In genomic region chr22:21282646-21283045, GRCh38 we compare ENCODE assay signal across 8 cellular contexts.
DNase-seq lines count a peak whose midpoint lies in the region; ATAC-seq and TF ChIP-seq lines count a peak whose summit lies in the region.
"Not testable (repeated sequence)": the region's sequence is repeated elsewhere in the genome, so short reads cannot be mapped to it uniquely, and the experiment has no call there.

No MANE protein-coding gene starts in this region.

- H3K4me1 Mint-ChIP-seq in natural killer cell treated with Interleukin-12 subunit alpha and Interleukin-12 subunit beta and Interleukin-15 and Interleukin-18, amount 100 ng/mL, for 72 hours (ENCODE audit: low read depth in 2 of 2) = not testable (repeated sequence)

- not testable (repeated sequence) for TF ChIP-seq CTCF in spleen (IDR thresholded peaks at IDR 0.05 in 8 of 11, conservative IDR thresholded peaks at IDR 0.05 in 3 of 11)

- not testable (repeated sequence) for ATAC-seq in left lobe of liver; natural killer cell treated with Interleukin-12 subunit alpha and Interleukin-12 subunit beta and Interleukin-15 and Interleukin-18, amount 100 ng/mL, for 72 hours; aorta (ENCODE audit: low FRiP score)

- not testable (repeated sequence) for H3K36me3 ChIP-seq in spleen; aorta (ENCODE audit: control insufficient read depth in 1 of 2, insufficient read depth in 2 of 2, low read length in 1 of 2)

- not testable (repeated sequence) for H3K4me3 Mint-ChIP-seq in natural killer cell treated with Interleukin-12 subunit alpha and Interleukin-12 subunit beta and Interleukin-15 and Interleukin-18, amount 100 ng/mL, for 72 hours

- not testable (repeated sequence) for H3K27ac Mint-ChIP-seq in natural killer cell treated with Interleukin-12 subunit alpha and Interleukin-12 subunit beta and Interleukin-15 and Interleukin-18, amount 100 ng/mL, for 72 hours

- not testable (repeated sequence) for H3K36me3 Mint-ChIP-seq in natural killer cell treated with Interleukin-12 subunit alpha and Interleukin-12 subunit beta and Interleukin-15 and Interleukin-18, amount 100 ng/mL, for 72 hours

- TF ChIP-seq POLR2A in spleen (IDR thresholded peaks at IDR 0.05) = not testable (repeated sequence)

- not testable (repeated sequence) for H3K27me3 ChIP-seq in spleen (replicated peaks in 1 of 7); aorta (ENCODE audit: control insufficient read depth in 1 of 2, insufficient read depth in 2 of 2, low read length in 1 of 2)

- H3K9me3 Mint-ChIP-seq in natural killer cell treated with Interleukin-12 subunit alpha and Interleukin-12 subunit beta and Interleukin-15 and Interleukin-18, amount 100 ng/mL, for 72 hours = not testable (repeated sequence)

- peak; percentile 0 for DNase-seq in T-helper 9 cell
- peak; percentile 46 for DNase-seq in activated CD8-positive, alpha-beta memory T cell treated with anti-CD3 and anti-CD28 coated beads for 24 hours
- peak; percentile 2 for DNase-seq in activated gamma-delta T cell treated with Interleukin-2 at 50 U/mL for 16 hours
- peak; percentile 43 for DNase-seq in cardiac septum (ENCODE audit: low spot score)
- DNase-seq in left lobe of liver (ENCODE audit: low spot score) = peak; percentile 38
- DNase-seq in natural killer cell treated with Interleukin-12 subunit alpha and Interleukin-12 subunit beta and Interleukin-15 and Interleukin-18, amount 100 ng/mL, for 72 hours (ENCODE audit: low spot score) = peak; percentile 54
- peak; percentile 60 for DNase-seq in spleen
- peak; percentile 49 to 50 for DNase-seq in aorta

- WGBS in spleen, 5 donors = 68 to 94% (median 84%) methylated on average over 4 to 5 of the region's 10 CpGs; no CpG with 5 or more reads in 2 of the 5 donors
- WGBS in aorta, 2 donors = 70 to 77% methylated on average over 4 to 5 of the region's 10 CpGs

- not testable (repeated sequence) for H3K4me3 ChIP-seq in spleen; aorta (ENCODE audit: low read length in 2 of 2)

- not testable (repeated sequence) for H3K4me1 ChIP-seq in spleen; aorta (ENCODE audit: control insufficient read depth in 1 of 2, insufficient read depth in 2 of 2, low read length in 2 of 2)

- not testable (repeated sequence) for H3K9me3 ChIP-seq in spleen; aorta (ENCODE audit: control insufficient read depth, low read length)

- intact Hi-C loops in cardiac septum (cut with DNase I); spleen (cut with DNase I; ENCODE audit: low total_unique reads); aorta (cut with DNase I): not testable (repeated sequence)

- not testable (repeated sequence) for H3K27ac ChIP-seq in spleen; aorta (ENCODE audit: low read depth in 1 of 2, low read length in 2 of 2)

- H3K27me3 Mint-ChIP-seq in natural killer cell treated with Interleukin-12 subunit alpha and Interleukin-12 subunit beta and Interleukin-15 and Interleukin-18, amount 100 ng/mL, for 72 hours = not testable (repeated sequence)

Comparison
In these comparisons a context has a peak if more than half of its experiments do, and no peak if none do; other contexts are left out.
1. DNase-seq: peak in every context shown above with its lines; median percentile 60 in spleen; 54 in natural killer cell treated with Interleukin-12 subunit alpha and Interleukin-12 subunit beta and Interleukin-15 and Interleukin-18, amount 100 ng/mL, for 72 hours; 50 in aorta; 46 in activated CD8-positive, alpha-beta memory T cell treated with anti-CD3 and anti-CD28 coated beads for 24 hours; 43 in cardiac septum; 38 in left lobe of liver; 2 in activated gamma-delta T cell treated with Interleukin-2 at 50 U/mL for 16 hours; 0 in T-helper 9 cell.